8 cellular contexts compared by ENCODE assay signal in the genomic region with DNA sequence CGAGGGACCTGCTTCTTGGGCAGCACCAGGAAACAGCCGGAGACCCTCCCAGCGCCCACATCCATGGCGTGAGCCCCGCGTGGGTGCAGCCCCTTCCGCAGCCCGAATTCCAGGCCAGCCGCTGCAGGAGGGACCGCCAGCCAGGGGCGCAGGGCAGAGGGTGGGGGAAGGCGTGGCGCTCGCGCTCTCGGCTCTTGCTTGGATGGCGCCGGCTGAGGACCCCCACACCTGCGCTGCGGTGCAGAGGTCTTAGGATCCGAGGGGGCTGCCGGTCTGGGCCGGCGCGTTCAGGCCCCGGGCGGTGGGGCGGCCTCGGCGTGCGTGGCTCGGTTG. TPM values are rescaled to one million over a fixed set of nuclear protein-coding genes. Genes with fewer than 3 reads are reported as not detected.
DNase-seq lines count a peak whose midpoint lies in the region; ATAC-seq and TF ChIP-seq lines count a peak whose summit lies in the region.

No MANE protein-coding gene starts in this region.

- H3K4me1 ChIP-seq in iPS DF 6.9 (ENCODE audit: control insufficient read depth, insufficient read depth, low read length): peaks cover 9% of the 10 kb centered on the region
- H3K4me1 ChIP-seq in spleen: peaks cover 38 to 86% (median 72%) of the 10 kb centered on the region in 6 donors

- intact Hi-C loops in spleen (cut with DNase I; ENCODE audit: low total_unique reads): loop anchor here (10.0 kb wide), 1 partner anchor 229 kb away; no protein-coding TSS in a partner anchor

- peaks cover 7 to 18% (median 7%) of the 10 kb centered on the region in 3 donors for H3K4me1 Mint-ChIP-seq in T-cell

- H3K36me3 ChIP-seq in iPS DF 6.9 (ENCODE audit: control insufficient read depth, insufficient read depth, low read length) (no peaks in the 10 kb centered on the region; the same call in 1 of the 2 replicates), spleen (no peaks in the 10 kb centered on the region)

- ATAC-seq in GM21737 (IDR thresholded peaks at IDR 0.05; ENCODE audit: unreplicated experiment) (peak; percentile 8), T-cell (replicated peaks in 1 of 4) (peak in 2 of 4 experiments; percentile 0 to 17), HG03378 (IDR thresholded peaks at IDR 0.05; ENCODE audit: unreplicated experiment) (no peak), HG02885 (IDR thresholded peaks at IDR 0.05; ENCODE audit: poor library complexity, unreplicated experiment) (no peak), GM21528 (IDR thresholded peaks at IDR 0.05; ENCODE audit: low FRiP score, unreplicated experiment) (no peak)

- peaks cover 14 to 28% of the 10 kb centered on the region in 2 donors for H3K27me3 Mint-ChIP-seq in T-cell

- DNase-seq in T-cell: peak in 1 of 34 experiments; percentile 28
- no peak for DNase-seq in iPS DF 6.9 (ENCODE audit: low read depth, low spot score)
- DNase-seq in spleen: no peak
- no peak for DNase-seq in SIG-M5 (lab: John Stamatoyannopoulos, UW)

- no peak for TF ChIP-seq CTCF in spleen (IDR thresholded peaks at IDR 0.05 in 8 of 11, conservative IDR thresholded peaks at IDR 0.05 in 3 of 11)

- H3K9me3 Mint-ChIP-seq in T-cell: no peaks in the 10 kb centered on the region

- WGBS in iPS DF 6.9 (ENCODE audit: insufficient coverage, insufficient read length): no CpG with 5 or more reads among the region's 32 CpGs
- 8 to 19% (median 13%) methylated on average over 16 to 32 of the region's 32 CpGs for WGBS in spleen, 5 donors

- H3K36me3 Mint-ChIP-seq in T-cell: no peaks in the 10 kb centered on the region

- peak overlapping the region; percentile 39 to 72 (median 45) for H3K4me3 Mint-ChIP-seq in T-cell

- no peak for TF ChIP-seq POLR2A in spleen (IDR thresholded peaks at IDR 0.05)

- POLR2A ChIA-PET in T-cell (lab: Charles Lee): no interaction called here

- H3K27me3 ChIP-seq in iPS DF 6.9 (ENCODE audit: control insufficient read depth, insufficient read depth, low read length): peaks cover 14% of the 10 kb centered on the region; the same call in 1 of the 2 replicates
- peaks cover 0 to 84% (median 11%) of the 10 kb centered on the region in 7 donors for H3K27me3 ChIP-seq in spleen (replicated peaks in 1 of 7)

- H3K9me3 ChIP-seq in iPS DF 6.9 (ENCODE audit: control insufficient read depth, insufficient read depth, low read length): no peaks in the 10 kb centered on the region
- H3K9me3 ChIP-seq in spleen: no peaks in the 10 kb centered on the region

- no peak overlapping the region for H3K27ac Mint-ChIP-seq in T-cell

- H3K4me3 ChIP-seq in iPS DF 6.9 (ENCODE audit: low read length) (peak overlapping the region; percentile 37; the same call in 1 of the 2 replicates), spleen (peak overlapping the region; percentile 24 to 65 (median 41))

- CTCF ChIA-PET in T-cell (lab: Charles Lee): interaction anchor here in 1 of 2 donors (0.7 kb wide), 1 partner anchor 261 kb away, joined by 4 read pairs; a partner anchor contains a TSS

- no peak overlapping the region for H3K27ac ChIP-seq in iPS DF 6.9 (ENCODE audit: low read length)
- peak overlapping the region in 4 of 8 donors; percentile 16 to 57 (median 26) for H3K27ac ChIP-seq in spleen

RNA-seq across cellular contexts. Expression of a gene that starts 28.8 kb away (rescaled TPM):
- total RNA-seq in T-cell (1,000 to 10,000 TPM; 1,183 to 1,383 (median 1,262) TPM), spleen (1,000 to 10,000 TPM; 1,726 to 6,270 (median 2,803) TPM)
- polyA plus RNA-seq in spleen: 1,000 to 10,000 TPM; 1,119 to 1,902 (median 1,793) TPM

RNA-seq across cellular contexts. Expression of a gene that starts 44.3 kb away (rescaled TPM):
- total RNA-seq in T-cell (1 to 10 TPM in 3 of 5 donors, under 1 TPM in 2; 0.91 to 4.2 (median 1.2) TPM), spleen (1 to 10 TPM; 1.2 to 4.0 (median 2.8) TPM)
- polyA plus RNA-seq in spleen: 1 to 10 TPM in 1 of 3 donors, under 1 TPM in 2; 0.41 to 2.6 (median 0.76) TPM
